In genomic region chr9:133976888-133977287, GRCh38 we compare ENCODE assay signal across 13 cellular contexts. TPM values are rescaled to one million over a fixed set of nuclear protein-coding genes. Genes with fewer than 3 reads are reported as not detected.
DNase-seq lines count a peak whose midpoint lies in the region; ATAC-seq and TF ChIP-seq lines count a peak whose summit lies in the region.
"Had no signal": no experiment of that assay in that cellular context is flagged by ENCODE, and none has a peak within 500 bp of the region (broad histone marks: within the 10 kb centered on the region; RNA-seq: fewer than 3 reads in every experiment).

No MANE protein-coding gene starts in this region.

- peak overlapping the region; percentile 63 for H2AK5ac ChIP-seq in neuronal stem cell (ENCODE audit: low read depth, low read length)

- no peak overlapping the region for H3K4ac ChIP-seq in neuronal stem cell (ENCODE audit: low read length)

- H3K4me1 Mint-ChIP-seq in chondrocyte (ENCODE audit: low read depth) = peaks cover 25% of the 10 kb centered on the region
- H3K4me1 Mint-ChIP-seq in HFFc6 (ENCODE audit: low read depth) = peaks cover 8% of the 10 kb centered on the region

- H2BK15ac ChIP-seq in neuronal stem cell (ENCODE audit: low read length) = no peak overlapping the region

- H3K27ac Mint-ChIP-seq in chondrocyte (ENCODE audit: unreplicated experiment) = no peak overlapping the region
- H3K27ac Mint-ChIP-seq in HFFc6 = no peak overlapping the region
- H3K27ac Mint-ChIP-seq: CD4-positive, alpha-beta T cell had no signal

- H3K27ac ChIP-seq in right cardiac atrium (ENCODE audit: low read length) = no peak overlapping the region
- no peak overlapping the region for H3K27ac ChIP-seq in heart left ventricle
- no peak overlapping the region for H3K27ac ChIP-seq in neuronal stem cell (replicated peaks; ENCODE audit: low read length)
- H3K27ac ChIP-seq: GM23248 had no signal

- H3K4me2 ChIP-seq in neuronal stem cell (ENCODE audit: insufficient read depth, low read length, poor library complexity, severe bottlenecking) = no peak overlapping the region

- H3K9me3 Mint-ChIP-seq in chondrocyte (ENCODE audit: low read depth) (no peaks in the 10 kb centered on the region), HFFc6 (no peaks in the 10 kb centered on the region)
- H3K9me3 Mint-ChIP-seq: CD4-positive, alpha-beta T cell had no signal

- H3K4me3 Mint-ChIP-seq in chondrocyte (ENCODE audit: unreplicated experiment) = no peak overlapping the region
- no peak overlapping the region for H3K4me3 Mint-ChIP-seq in HFFc6
- H3K4me3 Mint-ChIP-seq: CD4-positive, alpha-beta T cell had no signal

- H2AFZ ChIP-seq in neuronal stem cell (ENCODE audit: low read length) = no peak overlapping the region
- H2AFZ ChIP-seq: GM23248 had no signal

- intact Hi-C loops in right cardiac atrium (cut with DNase I) = no loop called here
- intact Hi-C loops in heart left ventricle (cut with DNase I) = no loop called here

- no peak overlapping the region for H4K8ac ChIP-seq in neuronal stem cell (ENCODE audit: low read depth, low read length)

- no peak for TF ChIP-seq POLR2A in heart left ventricle (IDR thresholded peaks at IDR 0.05)

- H4K91ac ChIP-seq in neuronal stem cell (ENCODE audit: low read depth, low read length, poor library complexity) = no peak overlapping the region

- ATAC-seq in right cardiac atrium (no peak), heart left ventricle (no peak), HG03025 (IDR thresholded peaks at IDR 0.05; ENCODE audit: low FRiP score, unreplicated experiment) (no peak)

- H3K4me3 ChIP-seq in right cardiac atrium (ENCODE audit: low read length) (no peak overlapping the region), heart left ventricle (no peak overlapping the region), neuronal stem cell (ENCODE audit: low read length in 2 of 2) (no peak overlapping the region)
- H3K4me3 ChIP-seq: GM23248 had no signal

- DNase-seq in right cardiac atrium (peak; percentile 8 to 40 (median 36)), heart left ventricle (no peak), chondrocyte (ENCODE audit: low spot score) (peak; percentile 76), neuronal stem cell (ENCODE audit: low spot score) (no peak), HFFc6 (no peak)
- DNase-seq in stimulated activated naive CD4-positive, alpha-beta T cell treated with Interleukin-2 at 50 U/mL for 16 hours (lab: John Stamatoyannopoulos, UW) = no peak
- DNase-seq: CD4-positive, alpha-beta T cell; DMS79 treated with DMSO at 0.1 percent for 48 hours; GM23248; Karpas-422; NCI-H1105 treated with DMSO at 0.1 percent for 48 hours; NCI-H187 had no signal

- H2BK5ac ChIP-seq in neuronal stem cell (ENCODE audit: low read length) = peak overlapping the region; percentile 53

- no peaks in the 10 kb centered on the region for H3K27me3 Mint-ChIP-seq in chondrocyte (ENCODE audit: low read depth)
- peaks cover 3% of the 10 kb centered on the region; the same call in 1 of the 2 replicates for H3K27me3 Mint-ChIP-seq in HFFc6 (ENCODE audit: insufficient read depth)
- H3K27me3 Mint-ChIP-seq: CD4-positive, alpha-beta T cell had no signal

- no peak overlapping the region for H3K18ac ChIP-seq in neuronal stem cell (ENCODE audit: low read length)

- no peak overlapping the region for H2BK120ac ChIP-seq in neuronal stem cell (ENCODE audit: low read depth, low read length)

- H3K27me3 ChIP-seq in right cardiac atrium (ENCODE audit: control insufficient read depth, insufficient read depth) (no peaks in the 10 kb centered on the region), heart left ventricle (no peaks in the 10 kb centered on the region), neuronal stem cell (ENCODE audit: control insufficient read depth in 3 of 3, insufficient read depth in 3 of 3, low read depth in 1 of 3, low read length in 3 of 3) (no peaks in the 10 kb centered on the region)

- no peak for TF ChIP-seq CTCF in heart left ventricle (IDR thresholded peaks at IDR 0.05)
- TF ChIP-seq CTCF in chondrocyte (IDR thresholded peaks at IDR 0.05) = no peak
- no peak for TF ChIP-seq CTCF in HFFc6 (IDR thresholded peaks at IDR 0.05)

- H3K4me1 ChIP-seq in right cardiac atrium (ENCODE audit: control insufficient read depth, insufficient read depth, low read length) = peaks cover 8% of the 10 kb centered on the region
- peaks cover 5 to 30% (median 19%) of the 10 kb centered on the region in 12 donors for H3K4me1 ChIP-seq in heart left ventricle
- peaks cover 34 to 36% of the 10 kb centered on the region in 2 donors for H3K4me1 ChIP-seq in neuronal stem cell (ENCODE audit: control insufficient read depth in 2 of 2, insufficient read depth in 1 of 2, low read depth in 1 of 2, low read length in 2 of 2)

- H3K36me3 ChIP-seq in heart left ventricle (no peaks in the 10 kb centered on the region), neuronal stem cell (replicated peaks in 1 of 2; ENCODE audit: control insufficient read depth in 2 of 2, insufficient read depth in 2 of 2, low read length in 2 of 2) (peaks cover 0 to 10% of the 10 kb centered on the region in 2 donors)

- peaks cover 58% of the 10 kb centered on the region for H3K79me1 ChIP-seq in neuronal stem cell (ENCODE audit: low read depth, low read length)

- peak overlapping the region; percentile 37 for H3K9ac ChIP-seq in neuronal stem cell (ENCODE audit: low read depth, low read length, poor library complexity)
- H3K9ac ChIP-seq: GM23248 had no signal

- H2BK12ac ChIP-seq in neuronal stem cell (ENCODE audit: low read length) = no peak overlapping the region

- H3K36me3 Mint-ChIP-seq in chondrocyte (ENCODE audit: low read depth) (no peaks in the 10 kb centered on the region), HFFc6 (ENCODE audit: low read depth) (no peaks in the 10 kb centered on the region)

- WGBS in right cardiac atrium = 92% methylated on average over 9 of the region's 9 CpGs
- WGBS in heart left ventricle, 4 donors = 92 to 100% (median 95%) methylated on average over 5 to 9 of the region's 9 CpGs
- no CpG with 5 or more reads among the region's 9 CpGs for WGBS in neuronal stem cell (ENCODE audit: extremely low coverage in 2 of 2, insufficient read length in 2 of 2, insufficient replicate concordance in 1 of 2), 2 donors

- H3K9me3 ChIP-seq in right cardiac atrium (ENCODE audit: control insufficient read depth, low read length) (no peaks in the 10 kb centered on the region), heart left ventricle (no peaks in the 10 kb centered on the region), neuronal stem cell (replicated peaks in 1 of 2; ENCODE audit: control insufficient read depth in 2 of 2, insufficient read depth in 1 of 2, low read depth in 1 of 2, low read length in 2 of 2) (no peaks in the 10 kb centered on the region)

- H3K23ac ChIP-seq in neuronal stem cell (ENCODE audit: low read depth, low read length, poor library complexity) = no peak overlapping the region

- H3K14ac ChIP-seq in neuronal stem cell (ENCODE audit: low read length) = no peak overlapping the region

RNA-seq across cellular contexts. Expression of gene VAV2, which starts 15.2 kb away (rescaled TPM):
- total RNA-seq in right cardiac atrium (10 to 100 TPM in 1 of 4 donors, 1 to 10 TPM in 3; 6.3 to 11.4 (median 8.2) TPM), heart left ventricle (1 to 10 TPM; 3.4 to 9.9 (median 5.3) TPM), chondrocyte (17.7 to 34.2 TPM (median 19.3 TPM) in 3 replicates)
- polyA plus RNA-seq in right cardiac atrium (4.7 TPM), heart left ventricle (1 to 10 TPM; 3.3 to 6.5 TPM)
- polyA plus RNA-seq in neuronal stem cell (2013, experiment 1 of 2) = 18.5 TPM
- 18.8 TPM for polyA plus RNA-seq in neuronal stem cell (2013, experiment 2 of 2)
- total RNA-seq in HFFc6 (2021; fragmentation: NEBNext Ultra II Directional; extraction: Animal tissue kit (Norgen Biotek cat#: 25700)) = 10 to 100 TPM; 17.6 to 24.5 (median 21.7) TPM

RNA-seq across cellular contexts. Expression of gene BRD3OS, which starts 48.4 kb away (rescaled TPM):
- 10 to 100 TPM in 3 of 4 donors, 1 to 10 TPM in 1; 9.2 to 12.1 (median 11.2) TPM for total RNA-seq in right cardiac atrium
- 4.7 TPM for polyA plus RNA-seq in right cardiac atrium
- 10 to 100 TPM in 4 of 9 donors, 1 to 10 TPM in 5; 5.3 to 13.8 (median 9.3) TPM for total RNA-seq in heart left ventricle
- 1 to 10 TPM; 1.8 to 8.9 TPM for polyA plus RNA-seq in heart left ventricle
- total RNA-seq in chondrocyte = 13.7 to 27.6 TPM (median 15.7 TPM) in 3 replicates
- polyA plus RNA-seq in neuronal stem cell (2013, experiment 1 of 2) = 33.0 TPM
- polyA plus RNA-seq in neuronal stem cell (2013, experiment 2 of 2) = 33.5 TPM
- total RNA-seq in HFFc6 (2021; fragmentation: NEBNext Ultra II Directional; extraction: Animal tissue kit (Norgen Biotek cat#: 25700)) = 10 to 100 TPM; 28.7 to 36.8 (median 31.1) TPM

Comparison
In these comparisons a context has a peak if more than half of its experiments do, and no peak if none do; other contexts are left out.
1. DNase-seq: peak in right cardiac atrium (3 of 3) and chondrocyte (single experiment); none in heart left ventricle (0 of 5), neuronal stem cell (single experiment), HFFc6 (single experiment) and stimulated activated naive CD4-positive, alpha-beta T cell treated with Interleukin-2 at 50 U/mL for 16 hours (single experiment).